ENCODE assay signal across 8 cellular contexts in genomic region chr3:14633819-14634424, GRCh38. TPM values are rescaled to one million over a fixed set of nuclear protein-coding genes. Genes with fewer than 3 reads are reported as not detected.
DNase-seq lines count a peak whose midpoint lies in the region; ATAC-seq and TF ChIP-seq lines count a peak whose summit lies in the region.

No MANE protein-coding gene starts in this region.

- no peak overlapping the region for H3K27ac Mint-ChIP-seq in activated CD4-positive, alpha-beta memory T cell treated with anti-CD3 and anti-CD28 coated beads, Interleukin-2, amount 10 ng/mL, durations not matched to agents 7 days and 5 days
- no peak overlapping the region for H3K27ac Mint-ChIP-seq in nephron progenitor cell
- no peak overlapping the region for H3K27ac Mint-ChIP-seq in type B pancreatic cell

- TF ChIP-seq CTCF in epithelial cell of esophagus (IDR thresholded peaks at IDR 0.05; ENCODE audit: insufficient read depth, low read depth, low read length, missing control alignments) (peak; percentile 78), nephron progenitor cell (IDR thresholded peaks at IDR 0.05) (peak; percentile 57), type B pancreatic cell (conservative IDR thresholded peaks at IDR 0.05) (peak; percentile 83)

- no peak overlapping the region for H3K4me3 Mint-ChIP-seq in activated CD4-positive, alpha-beta memory T cell treated with anti-CD3 and anti-CD28 coated beads, Interleukin-2, amount 10 ng/mL, durations not matched to agents 7 days and 5 days
- H3K4me3 Mint-ChIP-seq in nephron progenitor cell (no peak overlapping the region), type B pancreatic cell (no peak overlapping the region)

- DNase-seq in NK-92 (lab: John Stamatoyannopoulos, UW; ENCODE audit: unreplicated experiment): peak; percentile 5
- no peak for DNase-seq in NK-92 treated with Interleukin-12 subunit alpha and Interleukin-12 subunit beta, amount 100 ng/mL, for 24 hours (lab: John Stamatoyannopoulos, UW)
- peak; percentile 15 for DNase-seq in NCI-H146 treated with DMSO at 0.1 percent for 48 hours (lab: John Stamatoyannopoulos, UW; ENCODE audit: unreplicated experiment)
- DNase-seq in activated CD4-positive, alpha-beta memory T cell treated with anti-CD3 and anti-CD28 coated beads, Interleukin-2, amount 10 ng/mL, durations not matched to agents 7 days and 5 days: peak; percentile 65
- peak; percentile 82 for DNase-seq in epithelial cell of esophagus (ENCODE audit: low read depth)
- DNase-seq in nephron progenitor cell: peak; percentile 39
- DNase-seq in type B pancreatic cell (ENCODE audit: extremely low spot score, unreplicated experiment): no peak

- peaks cover 26% of the 10 kb centered on the region for H3K27me3 Mint-ChIP-seq in activated CD4-positive, alpha-beta memory T cell treated with anti-CD3 and anti-CD28 coated beads, Interleukin-2, amount 10 ng/mL, durations not matched to agents 7 days and 5 days
- H3K27me3 Mint-ChIP-seq in nephron progenitor cell (ENCODE audit: low read depth, poor library complexity) (peaks cover 21% of the 10 kb centered on the region), type B pancreatic cell (peaks cover 73% of the 10 kb centered on the region)

- H3K4me1 Mint-ChIP-seq in activated CD4-positive, alpha-beta memory T cell treated with anti-CD3 and anti-CD28 coated beads, Interleukin-2, amount 10 ng/mL, durations not matched to agents 7 days and 5 days: no peaks in the 10 kb centered on the region
- peaks cover 3% of the 10 kb centered on the region for H3K4me1 Mint-ChIP-seq in nephron progenitor cell
- no peaks in the 10 kb centered on the region for H3K4me1 Mint-ChIP-seq in type B pancreatic cell (ENCODE audit: unreplicated experiment)

- ATAC-seq in GM19463 (IDR thresholded peaks at IDR 0.05; ENCODE audit: unreplicated experiment): no peak

- no peak overlapping the region for H3K4me3 ChIP-seq in epithelial cell of esophagus (ENCODE audit: low read length)

- H3K36me3 Mint-ChIP-seq in activated CD4-positive, alpha-beta memory T cell treated with anti-CD3 and anti-CD28 coated beads, Interleukin-2, amount 10 ng/mL, durations not matched to agents 7 days and 5 days (ENCODE audit: low read depth): no peaks in the 10 kb centered on the region
- H3K36me3 Mint-ChIP-seq in nephron progenitor cell (ENCODE audit: low read depth): no peaks in the 10 kb centered on the region
- H3K36me3 Mint-ChIP-seq in type B pancreatic cell: no peaks in the 10 kb centered on the region

- CTCF ChIA-PET in activated CD4-positive, alpha-beta memory T cell treated with anti-CD3 and anti-CD28 coated beads, Interleukin-2, amount 10 ng/mL, durations not matched to agents 7 days and 5 days (lab: Charles Lee): interaction anchor here (1.5 kb wide), 1 partner anchor 287 kb away, joined by 8 read pairs; no protein-coding TSS in a partner anchor

- no peaks in the 10 kb centered on the region for H3K9me3 Mint-ChIP-seq in activated CD4-positive, alpha-beta memory T cell treated with anti-CD3 and anti-CD28 coated beads, Interleukin-2, amount 10 ng/mL, durations not matched to agents 7 days and 5 days
- peaks cover 29% of the 10 kb centered on the region for H3K9me3 Mint-ChIP-seq in nephron progenitor cell
- no peaks in the 10 kb centered on the region for H3K9me3 Mint-ChIP-seq in type B pancreatic cell

- POLR2A ChIA-PET in activated CD4-positive, alpha-beta memory T cell treated with anti-CD3 and anti-CD28 coated beads, Interleukin-2, amount 10 ng/mL, durations not matched to agents 7 days and 5 days (lab: Charles Lee): no interaction called here

RNA-seq across cellular contexts. Expression of gene CCDC174, which starts 17.6 kb away (rescaled TPM):
- total RNA-seq in activated CD4-positive, alpha-beta memory T cell treated with anti-CD3 and anti-CD28 coated beads, Interleukin-2, amount 10 ng/mL, durations not matched to agents 7 days and 5 days: 10 to 100 TPM; 25.1 to 27.4 TPM
- 20.7 and 23.2 TPM in 2 replicates for total RNA-seq in type B pancreatic cell (ENCODE audit: low replicate concordance)

RNA-seq across cellular contexts. Expression of gene C3orf20, which starts 41.0 kb away (rescaled TPM):
- total RNA-seq in activated CD4-positive, alpha-beta memory T cell treated with anti-CD3 and anti-CD28 coated beads, Interleukin-2, amount 10 ng/mL, durations not matched to agents 7 days and 5 days: under 1 TPM in 1 of 2 experiments, not detected in 1; 0.23 TPM
- total RNA-seq in type B pancreatic cell (ENCODE audit: low replicate concordance): 0.12 and 0.24 TPM in 2 replicates

Comparison
In these comparisons a context has a peak if more than half of its experiments do, and no peak if none do; other contexts are left out.
1. DNase-seq: peak in NK-92 (single experiment), NCI-H146 treated with DMSO at 0.1 percent for 48 hours (single experiment), activated CD4-positive, alpha-beta memory T cell treated with anti-CD3 and anti-CD28 coated beads, Interleukin-2, amount 10 ng/mL, durations not matched to agents 7 days and 5 days (single experiment), epithelial cell of esophagus (single experiment) and nephron progenitor cell (single experiment); none in NK-92 treated with Interleukin-12 subunit alpha and Interleukin-12 subunit beta, amount 100 ng/mL, for 24 hours (single experiment) and type B pancreatic cell (single experiment).
2. Peak in every context shown above with its lines, with median percentiles within 50 percentile points of each other: CTCF ChIP-seq.